Comparison of ENCODE assay signal across 8 cellular contexts in the genomic region with DNA sequence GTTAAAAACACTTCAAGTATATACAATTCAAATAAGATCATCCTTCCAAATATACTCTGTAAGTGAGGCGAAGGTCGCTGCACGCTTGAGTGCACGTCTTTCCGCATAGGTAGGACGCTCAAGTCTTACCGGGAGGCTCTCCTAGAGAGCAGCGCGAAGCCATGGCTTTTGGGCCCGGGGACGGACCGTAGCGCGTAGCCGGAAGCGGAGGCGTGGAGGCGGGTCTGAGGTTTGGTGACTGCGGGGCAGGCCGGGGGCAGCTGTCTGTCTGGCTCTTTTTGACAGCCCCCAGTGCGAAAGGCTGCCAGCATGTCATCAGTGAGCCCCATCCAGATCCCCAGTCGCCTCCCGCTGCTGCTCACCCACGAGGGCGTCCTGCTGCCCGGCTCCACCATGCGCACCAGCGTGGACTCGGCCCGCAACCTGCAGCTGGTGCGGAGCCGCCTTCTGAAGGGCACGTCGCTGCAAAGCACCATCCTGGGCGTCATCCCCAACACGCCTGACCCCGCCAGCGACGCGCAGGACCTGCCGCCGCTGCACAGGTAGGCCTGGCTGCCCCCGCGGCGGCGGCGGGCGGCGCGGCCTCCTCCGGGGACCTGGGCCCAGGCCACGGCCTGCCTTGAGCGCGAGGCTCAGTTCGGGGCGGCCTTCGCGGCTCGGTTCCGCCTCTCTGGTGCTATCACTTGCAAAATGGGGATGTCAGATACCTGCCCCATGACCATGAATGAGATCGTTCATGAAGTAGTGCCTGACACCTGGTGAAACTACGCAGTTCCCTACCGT. TPM values are rescaled to one million over a fixed set of nuclear protein-coding genes. Genes with fewer than 3 reads are reported as not detected.
DNase-seq lines count a peak whose midpoint lies in the region; ATAC-seq and TF ChIP-seq lines count a peak whose summit lies in the region.

A gene with protein sequence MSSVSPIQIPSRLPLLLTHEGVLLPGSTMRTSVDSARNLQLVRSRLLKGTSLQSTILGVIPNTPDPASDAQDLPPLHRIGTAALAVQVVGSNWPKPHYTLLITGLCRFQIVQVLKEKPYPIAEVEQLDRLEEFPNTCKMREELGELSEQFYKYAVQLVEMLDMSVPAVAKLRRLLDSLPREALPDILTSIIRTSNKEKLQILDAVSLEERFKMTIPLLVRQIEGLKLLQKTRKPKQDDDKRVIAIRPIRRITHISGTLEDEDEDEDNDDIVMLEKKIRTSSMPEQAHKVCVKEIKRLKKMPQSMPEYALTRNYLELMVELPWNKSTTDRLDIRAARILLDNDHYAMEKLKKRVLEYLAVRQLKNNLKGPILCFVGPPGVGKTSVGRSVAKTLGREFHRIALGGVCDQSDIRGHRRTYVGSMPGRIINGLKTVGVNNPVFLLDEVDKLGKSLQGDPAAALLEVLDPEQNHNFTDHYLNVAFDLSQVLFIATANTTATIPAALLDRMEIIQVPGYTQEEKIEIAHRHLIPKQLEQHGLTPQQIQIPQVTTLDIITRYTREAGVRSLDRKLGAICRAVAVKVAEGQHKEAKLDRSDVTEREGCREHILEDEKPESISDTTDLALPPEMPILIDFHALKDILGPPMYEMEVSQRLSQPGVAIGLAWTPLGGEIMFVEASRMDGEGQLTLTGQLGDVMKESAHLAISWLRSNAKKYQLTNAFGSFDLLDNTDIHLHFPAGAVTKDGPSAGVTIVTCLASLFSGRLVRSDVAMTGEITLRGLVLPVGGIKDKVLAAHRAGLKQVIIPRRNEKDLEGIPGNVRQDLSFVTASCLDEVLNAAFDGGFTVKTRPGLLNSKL (plus strand): TSS at position 221 of the 783 bp plus-strand sequence. CDS start 89 bp downstream, at position 310.

- peak within 1 kb of the TSS; percentile 87 for H3K4me3 ChIP-seq in GM12875 (ENCODE audit: low read depth, low read length)
- H3K4me3 ChIP-seq in adipocyte (ENCODE audit: low read length) = peak within 1 kb of the TSS; percentile 99
- peak within 1 kb of the TSS; percentile 97 for H3K4me3 ChIP-seq in trophoblast cell (ENCODE audit: low read depth, low read length)
- peak within 1 kb of the TSS; percentile 59 to 84 (median 68) for H3K4me3 ChIP-seq in tibial nerve

- no peak within 1 kb of the TSS for H3K23ac ChIP-seq in trophoblast cell (ENCODE audit: low read length)

- H3K79me2 ChIP-seq in trophoblast cell (ENCODE audit: control insufficient read depth, insufficient read depth, low read length, poor library complexity) = peaks cover 6% of the 10 kb centered on the region

- H3K4ac ChIP-seq in trophoblast cell (ENCODE audit: low read depth, low read length) = peak within 1 kb of the TSS; percentile 37

- H3K9me3 ChIP-seq in adipocyte (ENCODE audit: control insufficient read depth, low read length) = no peaks in the 10 kb centered on the region
- peaks cover 2% of the 10 kb centered on the region for H3K9me3 ChIP-seq in trophoblast cell (ENCODE audit: insufficient read depth, low read depth, low read length)
- no peaks in the 10 kb centered on the region for H3K9me3 ChIP-seq in tibial nerve

- H2BK120ac ChIP-seq in trophoblast cell (ENCODE audit: insufficient read depth, low read length, poor library complexity) = peak within 1 kb of the TSS; percentile 12

- peak within 1 kb of the TSS; percentile 87 for H3K4me2 ChIP-seq in trophoblast cell (ENCODE audit: low read length)

- H3K9ac ChIP-seq in adipocyte (ENCODE audit: low read length) (peak within 1 kb of the TSS; percentile 96), trophoblast cell (ENCODE audit: low read length) (peak within 1 kb of the TSS; percentile 89)

- TF ChIP-seq EP300 in tibial nerve (IDR thresholded peaks at IDR 0.05) = peak; percentile 88 to 96

- H2BK5ac ChIP-seq in trophoblast cell (ENCODE audit: low read depth, low read length, poor library complexity) = peak within 1 kb of the TSS; percentile 23

- H3K36me3 ChIP-seq in adipocyte (ENCODE audit: control insufficient read depth, insufficient read depth, low read length, severe bottlenecking) (no peaks in the 10 kb centered on the region), trophoblast cell (ENCODE audit: control insufficient read depth in 1 of 2, insufficient read depth in 2 of 2, low read length in 2 of 2) (peaks cover 1 to 2% of the 10 kb centered on the region in 2 experiments), tibial nerve (no peaks in the 10 kb centered on the region)

- peak within 1 kb of the TSS; percentile 63 for H2AFZ ChIP-seq in trophoblast cell (ENCODE audit: insufficient read depth, low read length, poor library complexity)

- H2AK5ac ChIP-seq in trophoblast cell (ENCODE audit: low read length) = no peak within 1 kb of the TSS

- peak within 1 kb of the TSS; percentile 69 for H3K14ac ChIP-seq in trophoblast cell (ENCODE audit: low read length)

- no peak within 1 kb of the TSS for H2BK12ac ChIP-seq in trophoblast cell (ENCODE audit: low read length)

- H3K79me1 ChIP-seq in trophoblast cell (ENCODE audit: low read length) = peaks cover 5% of the 10 kb centered on the region

- H4K8ac ChIP-seq in trophoblast cell (ENCODE audit: low read depth, low read length) = peak within 1 kb of the TSS; percentile 88

- intact Hi-C loops in cardiac septum (cut with DNase I) = loop anchor here (5.0 kb wide), 1 partner anchor 1038 kb away; a partner anchor contains a TSS

- H4K12ac ChIP-seq in trophoblast cell (ENCODE audit: low read depth, low read length) = peak within 1 kb of the TSS; percentile 95

- no CpG with 5 or more reads among the region's 63 CpGs for WGBS in trophoblast cell (ENCODE audit: extremely low coverage, insufficient coverage, insufficient read length)
- 0 to 1% methylated on average over 22 to 26 of the region's 63 CpGs for WGBS in tibial nerve, 2 donors

- peak; percentile 96 for ATAC-seq in HG02678 (IDR thresholded peaks at IDR 0.05; ENCODE audit: unreplicated experiment)

- H3K27ac ChIP-seq in trophoblast cell (ENCODE audit: low read depth, low read length) (peak within 1 kb of the TSS; percentile 29), tibial nerve (peak within 1 kb of the TSS; percentile 79 to 90 (median 86))

- DNase-seq in NCI-H128 (lab: John Stamatoyannopoulos, UW; ENCODE audit: unreplicated experiment) = peak; percentile 61
- peak; percentile 84 for DNase-seq in T follicular helper cell (ENCODE audit: low read depth)
- peak; percentile 91 for DNase-seq in adipocyte (ENCODE audit: low read depth)
- peak; percentile 97 for DNase-seq in cardiac septum (ENCODE audit: low spot score)
- DNase-seq in trophoblast cell = peak; percentile 94 to 97
- DNase-seq in tibial nerve (ENCODE audit: low spot score in 2 of 2) = peak; percentile 72 to 85

- peak within 1 kb of the TSS; percentile 66 for H3K18ac ChIP-seq in trophoblast cell (ENCODE audit: low read length)

- H3K4me1 ChIP-seq in adipocyte (ENCODE audit: control insufficient read depth, insufficient read depth, low read length) (peaks cover 25% of the 10 kb centered on the region), trophoblast cell (ENCODE audit: control insufficient read depth in 1 of 2, insufficient read depth in 2 of 2, low read length in 2 of 2) (peaks cover 4% of the 10 kb centered on the region in 2 experiments), tibial nerve (peaks cover 0 to 44% (median 14%) of the 10 kb centered on the region in 4 donors)

- TF ChIP-seq CTCF in GM12875 (IDR thresholded peaks at IDR 0.05; ENCODE audit: borderline replicate concordance, insufficient read depth, low read depth, low read length) (no peak), tibial nerve (IDR thresholded peaks at IDR 0.05) (peak in 1 of 5 experiments; percentile 24)

- peak in 1 of 2 donors; percentile 63 for TF ChIP-seq POLR2A in tibial nerve (IDR thresholded peaks at IDR 0.05)

- peak within 1 kb of the TSS; percentile 73 for H4K91ac ChIP-seq in trophoblast cell (ENCODE audit: low read depth, low read length)

- H3K27me3 ChIP-seq in adipocyte (replicated peaks; ENCODE audit: control insufficient read depth, insufficient read depth, low read length) = no peaks in the 10 kb centered on the region
- H3K27me3 ChIP-seq in trophoblast cell (ENCODE audit: insufficient read depth, low read length) = no peaks in the 10 kb centered on the region
- no peaks in the 10 kb centered on the region for H3K27me3 ChIP-seq in tibial nerve

RNA-seq across cellular contexts. Expression of the gene that starts here (rescaled TPM):
- total RNA-seq in cardiac septum = 68.1 TPM
- 16.8 and 17.0 TPM in 2 replicates for polyA plus RNA-seq in trophoblast cell (2013)
- 10 to 100 TPM; 36.2 to 50.3 (median 48.3) TPM for total RNA-seq in tibial nerve

Comparison
In these comparisons a context has a peak if more than half of its experiments do, and no peak if none do; other contexts are left out.
1. Peak in every context shown above with its lines: DNase-seq, ATAC-seq, H3K4me3 ChIP-seq and H3K27ac ChIP-seq.